ENCODE assay signal across 28 cellular contexts in genomic region chr4:16431871-16432270, GRCh38.
"Had no signal": no experiment of that assay in that cellular context is flagged by ENCODE, and none has a peak within 500 bp of the region (broad histone marks: within the 10 kb centered on the region; RNA-seq: fewer than 3 reads in every experiment).

No MANE protein-coding gene starts in this region.

- H3K27me3 ChIP-seq: stomach, suprapubic skin, testis, thyroid gland, tibial artery, tibial nerve, transverse colon, upper lobe of left lung, upper lobe of right lung, uterus, vagina had no signal

- H3K36me3 Mint-ChIP-seq: stimulated activated effector memory CD8-positive, alpha-beta T cell treated with anti-CD3 and anti-CD28 coated beads, Interleukin-12 subunit alpha, Interleukin-12 subunit beta, amount 100 ng/mL, for 72 hours; stimulated activated memory B cell treated with anti-CD40 and anti-IgM and Interleukin-4, amounts not matched to agents 10 μg/mL and 1 μg/mL and 100 μg/mL, for 72 hours; stimulated activated naive B cell treated with anti-CD40 and anti-IgM and Interleukin-4, amounts not matched to agents 10 μg/mL and 1 μg/mL and 100 μg/mL, for 72 hours; type B pancreatic cell had no signal

- H3K4me1 ChIP-seq: stomach, suprapubic skin, testis, thyroid gland, tibial artery, tibial nerve, transverse colon, upper lobe of left lung, upper lobe of right lung, uterus, vagina had no signal

- H3K9me3 ChIP-seq: testis, thoracic aorta, thyroid gland, transverse colon, upper lobe of left lung, upper lobe of right lung, uterus, vagina had no signal

- ATAC-seq: stimulated activated effector memory CD8-positive, alpha-beta T cell treated with anti-CD3 and anti-CD28 coated beads, Interleukin-12 subunit alpha, Interleukin-12 subunit beta, amount 100 ng/mL, for 72 hours; stimulated activated memory B cell treated with anti-CD40 and anti-IgM and Interleukin-4, amounts not matched to agents 10 μg/mL and 1 μg/mL and 100 μg/mL, for 72 hours; stimulated activated naive B cell treated with anti-CD40 and anti-IgM and Interleukin-4, amounts not matched to agents 10 μg/mL and 1 μg/mL and 100 μg/mL, for 72 hours; stimulated activated naive CD8-positive, alpha-beta T cell treated with anti-CD3 and anti-CD28 coated beads, Interleukin-15, amount 100 ng/mL, for 72 hours; stimulated activated naive CD8-positive, alpha-beta T cell treated with anti-CD3 and anti-CD28 coated beads, Interleukin-15, Interleukin-2, amounts not matched to agents 100 U/mL and 50 U/mL, for 24 hours; upper lobe of right lung had no signal

- H3K4me3 Mint-ChIP-seq: stimulated activated effector memory CD8-positive, alpha-beta T cell treated with anti-CD3 and anti-CD28 coated beads, Interleukin-12 subunit alpha, Interleukin-12 subunit beta, amount 100 ng/mL, for 72 hours; stimulated activated memory B cell treated with anti-CD40 and anti-IgM and Interleukin-4, amounts not matched to agents 10 μg/mL and 1 μg/mL and 100 μg/mL, for 72 hours; stimulated activated naive B cell treated with anti-CD40 and anti-IgM and Interleukin-4, amounts not matched to agents 10 μg/mL and 1 μg/mL and 100 μg/mL, for 72 hours; stimulated activated naive CD8-positive, alpha-beta T cell treated with anti-CD3 and anti-CD28 coated beads, Interleukin-15, amount 100 ng/mL, for 72 hours; stimulated activated naive CD8-positive, alpha-beta T cell treated with anti-CD3 and anti-CD28 coated beads, Interleukin-15, Interleukin-2, amounts not matched to agents 100 ng/mL and 50 ng/mL, for 24 hours; type B pancreatic cell had no signal

- H3K27me3 Mint-ChIP-seq: stimulated activated memory B cell treated with anti-CD40 and anti-IgM and Interleukin-4, amounts not matched to agents 10 μg/mL and 1 μg/mL and 100 μg/mL, for 72 hours; type B pancreatic cell had no signal

- H3K36me3 ChIP-seq: stomach, suprapubic skin, thoracic aorta, thyroid gland, tibial artery, tibial nerve, transverse colon, upper lobe of left lung, upper lobe of right lung, uterus, vagina had no signal

- H3K4me1 Mint-ChIP-seq: stimulated activated effector memory CD8-positive, alpha-beta T cell treated with anti-CD3 and anti-CD28 coated beads, Interleukin-12 subunit alpha, Interleukin-12 subunit beta, amount 100 ng/mL, for 72 hours; stimulated activated memory B cell treated with anti-CD40 and anti-IgM and Interleukin-4, amounts not matched to agents 10 μg/mL and 1 μg/mL and 100 μg/mL, for 72 hours; stimulated activated naive B cell treated with anti-CD40 and anti-IgM and Interleukin-4, amounts not matched to agents 10 μg/mL and 1 μg/mL and 100 μg/mL, for 72 hours; stimulated activated naive CD8-positive, alpha-beta T cell treated with anti-CD3 and anti-CD28 coated beads, Interleukin-15, amount 100 ng/mL, for 72 hours had no signal

- H3K27ac Mint-ChIP-seq: stimulated activated effector memory CD8-positive, alpha-beta T cell treated with anti-CD3 and anti-CD28 coated beads, Interleukin-12 subunit alpha, Interleukin-12 subunit beta, amount 100 ng/mL, for 72 hours; stimulated activated memory B cell treated with anti-CD40 and anti-IgM and Interleukin-4, amounts not matched to agents 10 μg/mL and 1 μg/mL and 100 μg/mL, for 72 hours; stimulated activated naive B cell treated with anti-CD40 and anti-IgM and Interleukin-4, amounts not matched to agents 10 μg/mL and 1 μg/mL and 100 μg/mL, for 72 hours; stimulated activated naive CD8-positive, alpha-beta T cell treated with anti-CD3 and anti-CD28 coated beads, Interleukin-15, amount 100 ng/mL, for 72 hours; stimulated activated naive CD8-positive, alpha-beta T cell treated with anti-CD3 and anti-CD28 coated beads, Interleukin-15, Interleukin-2, amounts not matched to agents 100 ng/mL and 50 ng/mL, for 24 hours; type B pancreatic cell had no signal

- H3K9me3 Mint-ChIP-seq: stimulated activated effector memory CD8-positive, alpha-beta T cell treated with anti-CD3 and anti-CD28 coated beads, Interleukin-12 subunit alpha, Interleukin-12 subunit beta, amount 100 ng/mL, for 72 hours; stimulated activated memory B cell treated with anti-CD40 and anti-IgM and Interleukin-4, amounts not matched to agents 10 μg/mL and 1 μg/mL and 100 μg/mL, for 72 hours had no signal

- H3K27ac ChIP-seq: stomach, suprapubic skin, testis, thoracic aorta, thyroid gland, tibial artery, tibial nerve, transverse colon, upper lobe of left lung, upper lobe of right lung, uterus, vagina had no signal

- DNase-seq: stimulated activated CD4-positive, alpha-beta T cell treated with anti-CD3 and anti-CD28 coated beads, Interleukin-2, amount 100 ng/mL, for 48 hours; stimulated activated CD4-positive, alpha-beta T cell treated with anti-CD3 and anti-CD28 coated beads, Interleukin-4, amount 100 ng/mL, for 1 hour; stimulated activated CD4-positive, alpha-beta T cell treated with anti-CD3 and anti-CD28 coated beads, Interleukin-4, amount 100 ng/mL, for 24 hours; stimulated activated CD4-positive, alpha-beta T cell treated with anti-CD3 and anti-CD28 coated beads, Interleukin-4, amount 100 ng/mL, for 4 hours; stimulated activated CD8-positive, alpha-beta memory T cell treated with anti-CD3 and anti-CD28 coated beads, Interleukin-4, amount 100 ng/mL, for 48 hours; stimulated activated naive B cell treated with anti-CD40 and anti-IgM and Interleukin-4, amounts not matched to agents 10 μg/mL and 1 μg/mL and 100 μg/mL, for 72 hours; stimulated activated naive CD4-positive, alpha-beta T cell; stimulated activated naive CD4-positive, alpha-beta T cell treated with Interleukin-2 at 50 U/mL for 16 hours; stimulated activated naive CD8-positive, alpha-beta T cell treated with anti-CD3 and anti-CD28 coated beads, Interleukin-15, amount 100 ng/mL, for 72 hours; stimulated activated naive CD8-positive, alpha-beta T cell treated with anti-CD3 and anti-CD28 coated beads, Interleukin-15, Interleukin-2, amounts not matched to agents 100 U/mL and 50 U/mL, for 24 hours; stomach; substantia nigra; testis; thyroid gland; tibial artery; transverse colon; trophoblast cell; upper lobe of left lung; upper lobe of right lung; uterus had no signal

- H3K4me3 ChIP-seq: stomach, suprapubic skin, testis, thoracic aorta, thyroid gland, tibial artery, tibial nerve, transverse colon, upper lobe of left lung, upper lobe of right lung, uterus, vagina had no signal
